15 cellular contexts compared by ENCODE assay signal in genomic region chr1:234670936-234671628, GRCh38.
A peak's percentile ranks its signal among the peaks of the same experiment; 100 is the strongest.
DNase-seq lines count a peak whose midpoint lies in the region; ATAC-seq and TF ChIP-seq lines count a peak whose summit lies in the region.
"Had no signal": no experiment of that assay in that cellular context is flagged by ENCODE, and none has a peak within 500 bp of the region (broad histone marks: within the 10 kb centered on the region; RNA-seq: fewer than 3 reads in every experiment).

No MANE protein-coding gene starts in this region.

- intact Hi-C loops in activated CD4-positive, alpha-beta T cell treated with anti-CD3 and anti-CD28 coated beads, Interleukin-2, amount 10 ng/mL, durations not matched to agents 24 days and 14 days (cut with micrococcal nuclease), result loop anchor here (5.0 kb wide), 1 partner anchor 36 kb away; no protein-coding TSS in a partner anchor
- intact Hi-C loops in activated CD4-positive, alpha-beta T cell treated with anti-CD3 and anti-CD28 coated beads for 36 hours (cut with DNase I, micrococcal nuclease), result no loop called here
- intact Hi-C loops in sigmoid colon (cut with DNase I), result loop anchor here (5.0 kb wide), 1 partner anchor 49 kb away; no protein-coding TSS in a partner anchor

- no peak overlapping the region for H3K4me3 Mint-ChIP-seq in activated CD4-positive, alpha-beta T cell treated with anti-CD3 and anti-CD28 coated beads, Interleukin-2, amount 10 ng/mL, durations not matched to agents 24 days and 14 days
- no peak overlapping the region for H3K4me3 Mint-ChIP-seq in activated CD4-positive, alpha-beta T cell treated with anti-CD3 and anti-CD28 coated beads for 36 hours
- peak overlapping the region; percentile 8 for H3K4me3 Mint-ChIP-seq in type B pancreatic cell

- POLR2A ChIA-PET in activated CD4-positive, alpha-beta T cell treated with anti-CD3 and anti-CD28 coated beads for 36 hours (lab: Charles Lee), result no interaction called here

- peaks cover 11% of the 10 kb centered on the region for H3K4me1 Mint-ChIP-seq in activated CD4-positive, alpha-beta T cell treated with anti-CD3 and anti-CD28 coated beads, Interleukin-2, amount 10 ng/mL, durations not matched to agents 24 days and 14 days
- H3K4me1 Mint-ChIP-seq in activated CD4-positive, alpha-beta T cell treated with anti-CD3 and anti-CD28 coated beads for 36 hours, result peaks cover 16% of the 10 kb centered on the region
- H3K4me1 Mint-ChIP-seq in type B pancreatic cell (ENCODE audit: unreplicated experiment), result peaks cover 22% of the 10 kb centered on the region

- H3K4me1 ChIP-seq in endocrine pancreas (ENCODE audit: control insufficient read depth, insufficient read depth, low read length), result peaks cover 5% of the 10 kb centered on the region
- peaks cover 0 to 11% (median 3%) of the 10 kb centered on the region in 4 donors for H3K4me1 ChIP-seq in sigmoid colon

- CTCF ChIA-PET in activated CD4-positive, alpha-beta T cell treated with anti-CD3 and anti-CD28 coated beads for 36 hours (lab: Charles Lee), result interaction anchor here (1.2 kb wide), 2 partner anchors 12 to 22 kb away, joined by 3 read pairs; no protein-coding TSS in a partner anchor

- no peak for TF ChIP-seq POLR2A in sigmoid colon (IDR thresholded peaks at IDR 0.05)

- H3K27ac ChIP-seq in sigmoid colon, result no peak overlapping the region
- H3K27ac ChIP-seq: tibial nerve had no signal

- no peak for TF ChIP-seq CTCF in type B pancreatic cell (conservative IDR thresholded peaks at IDR 0.05)
- no peak for TF ChIP-seq CTCF in sigmoid colon (IDR thresholded peaks at IDR 0.05)

- H3K9ac ChIP-seq in endocrine pancreas (ENCODE audit: control insufficient read depth, insufficient read depth, low read length), result peak overlapping the region; percentile 67

- H3K9me3 ChIP-seq in endocrine pancreas (ENCODE audit: control insufficient read depth, low read length), result no peaks in the 10 kb centered on the region
- H3K9me3 ChIP-seq in sigmoid colon, result no peaks in the 10 kb centered on the region

- H3K9me3 Mint-ChIP-seq in activated CD4-positive, alpha-beta T cell treated with anti-CD3 and anti-CD28 coated beads, Interleukin-2, amount 10 ng/mL, durations not matched to agents 24 days and 14 days, result no peaks in the 10 kb centered on the region
- H3K9me3 Mint-ChIP-seq in activated CD4-positive, alpha-beta T cell treated with anti-CD3 and anti-CD28 coated beads for 36 hours (ENCODE audit: low read depth), result no peaks in the 10 kb centered on the region
- peaks cover 7% of the 10 kb centered on the region for H3K9me3 Mint-ChIP-seq in type B pancreatic cell
- H3K9me3 Mint-ChIP-seq: activated naive CD4-positive, alpha-beta T cell treated with anti-CD3 and anti-CD28 coated beads, Interleukin-2, amount 50 U/mL, for 72 hours had no signal

- H3K27ac Mint-ChIP-seq in activated CD4-positive, alpha-beta T cell treated with anti-CD3 and anti-CD28 coated beads, Interleukin-2, amount 10 ng/mL, durations not matched to agents 24 days and 14 days, result no peak overlapping the region
- no peak overlapping the region for H3K27ac Mint-ChIP-seq in activated CD4-positive, alpha-beta T cell treated with anti-CD3 and anti-CD28 coated beads for 36 hours
- peak overlapping the region; percentile 17 for H3K27ac Mint-ChIP-seq in type B pancreatic cell
- H3K27ac Mint-ChIP-seq: activated naive CD4-positive, alpha-beta T cell treated with anti-CD3 and anti-CD28 coated beads, Interleukin-2, amount 50 U/mL, for 72 hours had no signal

- no peaks in the 10 kb centered on the region for H3K27me3 Mint-ChIP-seq in activated CD4-positive, alpha-beta T cell treated with anti-CD3 and anti-CD28 coated beads, Interleukin-2, amount 10 ng/mL, durations not matched to agents 24 days and 14 days
- H3K27me3 Mint-ChIP-seq in activated CD4-positive, alpha-beta T cell treated with anti-CD3 and anti-CD28 coated beads for 36 hours, result no peaks in the 10 kb centered on the region
- H3K27me3 Mint-ChIP-seq in type B pancreatic cell, result no peaks in the 10 kb centered on the region

- no peak for TF ChIP-seq EP300 in sigmoid colon (IDR thresholded peaks at IDR 0.05)

- H3K4me3 ChIP-seq in endocrine pancreas (ENCODE audit: control insufficient read depth, insufficient read depth, low read length) (peak overlapping the region; percentile 31), sigmoid colon (no peak overlapping the region)
- H3K4me3 ChIP-seq: tibial nerve had no signal

- H3K27me3 ChIP-seq in endocrine pancreas (ENCODE audit: control insufficient read depth, insufficient read depth, low read length), result no peaks in the 10 kb centered on the region
- no peaks in the 10 kb centered on the region for H3K27me3 ChIP-seq in sigmoid colon
- H3K27me3 ChIP-seq: tibial nerve had no signal

- peak; percentile 46 for DNase-seq in activated CD4-positive, alpha-beta T cell treated with anti-CD3 and anti-CD28 coated beads, Interleukin-2, amount 10 ng/mL, durations not matched to agents 24 days and 14 days
- DNase-seq in activated CD4-positive, alpha-beta T cell treated with anti-CD3 and anti-CD28 coated beads for 36 hours, result no peak
- DNase-seq in NCI-H2029 treated with DMSO at 0.1 percent for 48 hours (lab: John Stamatoyannopoulos, UW) (peak; percentile 68), type B pancreatic cell (ENCODE audit: extremely low spot score, unreplicated experiment) (no peak), AG20443 (ENCODE audit: low spot score) (no peak), NCI-H2227 (lab: John Stamatoyannopoulos, UW; ENCODE audit: unreplicated experiment) (no peak), sigmoid colon (no peak)
- DNase-seq: DMS79 treated with DMSO at 0.1 percent for 48 hours; effector CD8-positive, alpha-beta T cell; midbrain; NCI-H146; posterior cingulate gyrus had no signal

- no peaks in the 10 kb centered on the region for H3K36me3 ChIP-seq in endocrine pancreas (ENCODE audit: control insufficient read depth, insufficient read depth, low read length)
- H3K36me3 ChIP-seq in sigmoid colon, result no peaks in the 10 kb centered on the region
- H3K36me3 ChIP-seq: tibial nerve had no signal

- H3K36me3 Mint-ChIP-seq in activated CD4-positive, alpha-beta T cell treated with anti-CD3 and anti-CD28 coated beads, Interleukin-2, amount 10 ng/mL, durations not matched to agents 24 days and 14 days (ENCODE audit: low read depth), result no peaks in the 10 kb centered on the region
- no peaks in the 10 kb centered on the region for H3K36me3 Mint-ChIP-seq in activated CD4-positive, alpha-beta T cell treated with anti-CD3 and anti-CD28 coated beads for 36 hours (ENCODE audit: low read depth)
- no peaks in the 10 kb centered on the region for H3K36me3 Mint-ChIP-seq in type B pancreatic cell
- H3K36me3 Mint-ChIP-seq: activated naive CD4-positive, alpha-beta T cell treated with anti-CD3 and anti-CD28 coated beads, Interleukin-2, amount 50 U/mL, for 72 hours had no signal

- no peak for ATAC-seq in activated CD4-positive, alpha-beta T cell treated with anti-CD3 and anti-CD28 coated beads for 36 hours
- ATAC-seq: activated naive CD4-positive, alpha-beta T cell treated with anti-CD3 and anti-CD28 coated beads, Interleukin-2, amount 50 U/mL, for 72 hours had no signal

- 41 to 71% methylated on average over 11 of the region's 11 CpGs for WGBS in sigmoid colon, 2 donors

Comparison
In these comparisons a context has a peak if more than half of its experiments do, and no peak if none do; other contexts are left out.
1. DNase-seq: peak in activated CD4-positive, alpha-beta T cell treated with anti-CD3 and anti-CD28 coated beads, Interleukin-2, amount 10 ng/mL, durations not matched to agents 24 days and 14 days (single experiment) and NCI-H2029 treated with DMSO at 0.1 percent for 48 hours (single experiment); none in activated CD4-positive, alpha-beta T cell treated with anti-CD3 and anti-CD28 coated beads for 36 hours (single experiment), type B pancreatic cell (single experiment), AG20443 (single experiment), NCI-H2227 (single experiment) and sigmoid colon (single experiment).
2. intact Hi-C loops: an anchor here in activated CD4-positive, alpha-beta T cell treated with anti-CD3 and anti-CD28 coated beads, Interleukin-2, amount 10 ng/mL, durations not matched to agents 24 days and 14 days (5.0 kb wide) and sigmoid colon (5.0 kb wide); none called in activated CD4-positive, alpha-beta T cell treated with anti-CD3 and anti-CD28 coated beads for 36 hours.